Comparison of ENCODE assay signal across 8 cellular contexts in genomic region chr11:100687032-100687629, GRCh38. TPM values are rescaled to one million over a fixed set of nuclear protein-coding genes. Genes with fewer than 3 reads are reported as not detected.
DNase-seq lines count a peak whose midpoint lies in the region; ATAC-seq and TF ChIP-seq lines count a peak whose summit lies in the region.

Gene ARHGAP42, plus strand, starts transcription at chr11:100687288. Its CDS starts 391 bp downstream, at chr11:100687679.

- no TSS peak for BruUV-seq in Caco-2 (replicated peaks; lab: Mats Ljungman, UMichigan)

- H3K4me3 Mint-ChIP-seq in Caco-2 (ENCODE audit: unreplicated experiment), result peak within 1 kb of the TSS; percentile 100

- no peaks in the 10 kb centered on the region for H3K36me3 ChIP-seq in Caco-2 (ENCODE audit: control insufficient read depth, insufficient read depth, low read length)
- no peaks in the 10 kb centered on the region for H3K36me3 ChIP-seq in kidney epithelial cell (ENCODE audit: control insufficient read depth, insufficient read depth, low read length)

- H3K27me3 ChIP-seq in Caco-2 (replicated peaks; ENCODE audit: control insufficient read depth, insufficient read depth, low read length) (no peaks in the 10 kb centered on the region), kidney epithelial cell (ENCODE audit: control insufficient read depth, insufficient read depth, low read length) (no peaks in the 10 kb centered on the region)

- no peaks in the 10 kb centered on the region for H3K27me3 Mint-ChIP-seq in Caco-2 (ENCODE audit: insufficient read depth, unreplicated experiment)

- CTCF ChIA-PET in Caco-2 (lab: Charles Lee) (interaction anchor here (0.7 to 2.8 kb wide), 27 partner anchors 8 to 174 kb away, joined by 3 to 42 read pairs (median 5); no protein-coding TSS in a partner anchor), RWPE1 (lab: Yijun Ruan, JAX) (interaction anchor here (0.6 kb wide), 1 partner anchor 12 kb away, joined by 3 read pairs; no protein-coding TSS in a partner anchor)

- intact Hi-C loops in Caco-2 (cut with micrococcal nuclease; ENCODE audit: unreplicated experiment), result loop anchor here (1.0 to 2.0 kb wide), 5 partner anchors 52 to 243 kb away; no protein-coding TSS in a partner anchor

- H3K9me3 Mint-ChIP-seq in Caco-2 (ENCODE audit: unreplicated experiment), result no peaks in the 10 kb centered on the region

- H3K27ac Mint-ChIP-seq in Caco-2 (ENCODE audit: unreplicated experiment), result peak within 1 kb of the TSS; percentile 89

- peaks cover 9% of the 10 kb centered on the region for H3K4me1 ChIP-seq in Caco-2

- H3K4me1 Mint-ChIP-seq in Caco-2 (ENCODE audit: low read depth, unreplicated experiment), result peaks cover 22% of the 10 kb centered on the region

- peak within 1 kb of the TSS; percentile 15; the same call in 1 of the 2 replicates for H3K27ac ChIP-seq in RWPE1

- POLR2A ChIA-PET in Caco-2 (lab: Charles Lee) (interaction anchor here (1.0 kb wide), 2 partner anchors 91 to 162 kb away, joined by 3 to 5 read pairs; no protein-coding TSS in a partner anchor), RWPE1 (lab: Yijun Ruan, JAX; ENCODE audit: low non-redundant PET) (no interaction called here)

- H3K36me3 Mint-ChIP-seq in Caco-2 (ENCODE audit: insufficient read depth, unreplicated experiment), result no peaks in the 10 kb centered on the region

- H3K4me3 ChIP-seq in Caco-2 (ENCODE audit: low read depth, low read length) (peak within 1 kb of the TSS; percentile 85), choroid plexus epithelial cell (ENCODE audit: low read depth, low read length) (peak within 1 kb of the TSS; percentile 71), kidney epithelial cell (ENCODE audit: low read depth, low read length) (peak within 1 kb of the TSS; percentile 87)

- H3K9me3 ChIP-seq in Caco-2, result no peaks in the 10 kb centered on the region

- DNase-seq in Caco-2 (peak; percentile 76 to 83), GM19238 (ENCODE audit: insufficient read length, low spot score) (peak; percentile 43), RWPE1 (ENCODE audit: low spot score) (peak; percentile 41), choroid plexus epithelial cell (ENCODE audit: low read depth) (peak; percentile 63), kidney epithelial cell (ENCODE audit: low read depth) (no peak), NCI-H2196 treated with DMSO at 0.1 percent for 48 hours (lab: John Stamatoyannopoulos, UW; ENCODE audit: unreplicated experiment) (no peak)
- peak in 2 of 3 donors; percentile 1 to 4 for DNase-seq in stimulated activated CD4-positive, alpha-beta T cell treated with anti-CD3 and anti-CD28 coated beads, TNF-alpha, amount 100 ng/mL, for 48 hours (ENCODE audit: low read depth in 3 of 3)

- TF ChIP-seq CTCF in Caco-2 (IDR thresholded peaks at IDR 0.05; ENCODE audit: insufficient read depth in 1 of 2, low read depth in 1 of 2, low read length in 1 of 2, severe bottlenecking in 1 of 2, unreplicated experiment in 1 of 2) (no peak), RWPE1 (conservative IDR thresholded peaks at IDR 0.05; ENCODE audit: low read depth) (no peak), choroid plexus epithelial cell (conservative IDR thresholded peaks at IDR 0.05; ENCODE audit: low read depth, low read length) (no peak), kidney epithelial cell (IDR thresholded peaks at IDR 0.05; ENCODE audit: insufficient read depth, low read length, poor library complexity, severe bottlenecking) (no peak)

- peak; percentile 80 for ATAC-seq in HG03175 (IDR thresholded peaks at IDR 0.05; ENCODE audit: unreplicated experiment)

RNA-seq across cellular contexts. Expression of gene ARHGAP42, which starts in this region (rescaled TPM):
- total RNA-seq in Caco-2 (2022), result 8.4 and 14.1 TPM in 2 replicates
- 23.3 and 27.9 TPM in 2 replicates for total RNA-seq in kidney epithelial cell

Comparison
In these comparisons a context has a peak if more than half of its experiments do, and no peak if none do; other contexts are left out.
1. DNase-seq: peak in Caco-2 (2 of 2), GM19238 (single experiment), RWPE1 (single experiment), choroid plexus epithelial cell (single experiment) and stimulated activated CD4-positive, alpha-beta T cell treated with anti-CD3 and anti-CD28 coated beads, TNF-alpha, amount 100 ng/mL, for 48 hours (2 of 3); none in kidney epithelial cell (single experiment) and NCI-H2196 treated with DMSO at 0.1 percent for 48 hours (single experiment).
2. Peak in every context shown above with its lines, with median percentiles within 50 percentile points of each other: H3K4me3 ChIP-seq.